Comparison of ENCODE assay signal across 24 cellular contexts in genomic region chr15:71109890-71110289, GRCh38. TPM values are rescaled to one million over a fixed set of nuclear protein-coding genes. Genes with fewer than 3 reads are reported as not detected.
"Had no signal": no experiment of that assay in that cellular context is flagged by ENCODE, and none has a peak within 500 bp of the region (broad histone marks: within the 10 kb centered on the region; RNA-seq: fewer than 3 reads in every experiment).

No MANE protein-coding gene starts in this region.

- DNase-seq: activated CD4-positive, alpha-beta T cell treated with anti-CD3 and anti-CD28 coated beads for 4 hours; activated CD4-positive, alpha-beta T cell treated with anti-CD3 and anti-CD28 coated beads, Interleukin-2, amount 50 U/mL, for 4 hours; activated naive CD4-positive, alpha-beta T cell treated with Interleukin-2 at 50 U/mL for 16 hours; activated T-cell treated with anti-CD3 and anti-CD28 coated beads for 4 hours; activated T-cell treated with anti-CD3 and anti-CD28 coated beads, Interleukin-2, amount 50 U/mL, for 72 hours; aorta; brain microvascular endothelial cell; dorsolateral prefrontal cortex; effector memory CD4-positive, alpha-beta T cell; erythroblast; gastrocnemius medialis; glutamatergic neuron; left ventricle myocardium inferior; naive B cell; nucleus accumbens; right cardiac atrium; stimulated activated CD4-positive, alpha-beta T cell treated with anti-CD3 and anti-CD28 coated beads, Interleukin-15, amount 100 ng/mL, for 24 hours; stimulated activated CD4-positive, alpha-beta T cell treated with anti-CD3 and anti-CD28 coated beads, Interleukin-2, amount 100 ng/mL, for 24 hours; stimulated activated naive CD4-positive, alpha-beta T cell; uterus had no signal

- H3K4me1 ChIP-seq: gastrocnemius medialis, uterus had no signal

- ATAC-seq: activated T-cell treated with anti-CD3 and anti-CD28 coated beads, Interleukin-2, amount 50 U/mL, for 72 hours; gastrocnemius medialis; right cardiac atrium had no signal

- H3K4me3 ChIP-seq: coronary artery, dorsolateral prefrontal cortex, gastrocnemius medialis, left ventricle myocardium inferior, lung, uterus had no signal

- H3K27ac ChIP-seq: brain microvascular endothelial cell, coronary artery, dorsolateral prefrontal cortex, gastrocnemius medialis, left ventricle myocardium inferior, uterus had no signal

- H3K36me3 ChIP-seq: brain microvascular endothelial cell, gastrocnemius medialis, left ventricle myocardium inferior, uterus had no signal

- H3K36me3 Mint-ChIP-seq: activated naive CD8-positive, alpha-beta T cell; naive B cell had no signal

- H3K4me3 Mint-ChIP-seq: activated naive CD8-positive, alpha-beta T cell; activated T-cell treated with anti-CD3 and anti-CD28 coated beads, Interleukin-2, amount 50 U/mL, for 72 hours; naive B cell; neural crest cell had no signal

- H3K27ac Mint-ChIP-seq: activated naive CD8-positive, alpha-beta T cell; activated T-cell treated with anti-CD3 and anti-CD28 coated beads, Interleukin-2, amount 50 U/mL, for 72 hours had no signal

- H3K9me3 Mint-ChIP-seq: activated T-cell treated with anti-CD3 and anti-CD28 coated beads, Interleukin-2, amount 50 U/mL, for 72 hours; naive B cell; neural crest cell had no signal

- H3K9me3 ChIP-seq: gastrocnemius medialis, left ventricle myocardium inferior, uterus had no signal

- H3K27me3 ChIP-seq: brain microvascular endothelial cell, gastrocnemius medialis, uterus had no signal

RNA-seq across cellular contexts. Expression of gene THSD4, which starts 5.4 kb away (rescaled TPM):
- total RNA-seq: activated T-cell treated with anti-CD3 and anti-CD28 coated beads, Interleukin-2, amount 50 U/mL, for 72 hours had no signal
